Comparison of ENCODE assay signal across 1 cellular context in genomic region chr1:156682166-156682890, GRCh38.
TF ChIP-seq lines count a peak whose summit lies in the region.

No MANE protein-coding gene starts in this region.

TF ChIP-seq in HepG2, 621 proteins besides CTCF, POLR2A, EP300 and RAD21:
- TF ChIP-seq AGO1 (IDR thresholded peaks at IDR 0.05; ENCODE audit: low read depth, low read length, poor library complexity, severe bottlenecking) (no peak), SMC3 (IDR thresholded peaks at IDR 0.05; ENCODE audit: low read length) (0 out of 2 replicates have a peak, but pooled peaks have one; percentile 5), UBTF (CRISPR knock-in tag; IDR thresholded peaks at IDR 0.05) (peak; percentile 40; the same call in 1 of the 2 replicates)
